28 cellular contexts compared by ENCODE assay signal in the genomic region with DNA sequence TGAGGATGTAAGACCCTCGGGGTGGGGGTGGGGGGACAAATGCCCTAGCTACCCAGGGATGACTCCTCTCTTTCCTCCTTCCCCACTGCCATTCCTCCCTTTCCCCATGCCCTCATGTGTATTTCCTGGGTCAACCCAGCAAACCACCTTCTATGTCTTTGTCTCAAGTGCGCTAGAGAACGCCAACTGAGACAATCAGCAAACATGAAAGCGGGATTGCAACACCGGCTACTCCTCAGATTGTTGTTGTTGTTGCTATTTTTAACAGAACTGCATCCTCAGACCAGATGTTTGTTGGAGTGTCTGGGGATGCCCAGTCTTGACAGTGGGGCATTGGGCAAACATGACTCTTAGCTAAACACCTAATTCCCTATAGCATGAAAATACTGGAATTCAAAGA.
DNase-seq lines count a peak whose midpoint lies in the region; ATAC-seq and TF ChIP-seq lines count a peak whose summit lies in the region.
"Had no signal": no experiment of that assay in that cellular context is flagged by ENCODE, and none has a peak within 500 bp of the region (broad histone marks: within the 10 kb centered on the region; RNA-seq: fewer than 3 reads in every experiment).

No MANE protein-coding gene starts in this region.

- no peaks in the 10 kb centered on the region for H3K36me3 ChIP-seq in BLaER1 treated with 17β-estradiol and CSF1 and Interleukin-3, amounts not matched to agents 10 nM and 100 nM
- no peaks in the 10 kb centered on the region for H3K36me3 ChIP-seq in HUES48 (ENCODE audit: control insufficient read depth, insufficient read depth, low read length)
- H3K36me3 ChIP-seq in iPS-20b (ENCODE audit: insufficient read depth, low read depth, low read length), result no peaks in the 10 kb centered on the region
- H3K36me3 ChIP-seq: adrenal gland, heart right ventricle, sigmoid colon, SJCRH30 had no signal

- H3K9me3 ChIP-seq in BLaER1 treated with 17β-estradiol and CSF1 and Interleukin-3, amounts not matched to agents 10 nM and 100 nM (replicated peaks in 1 of 11), result no peaks in the 10 kb centered on the region
- H3K9me3 ChIP-seq in HUES48 (ENCODE audit: control insufficient read depth, insufficient read depth, low read length), result no peaks in the 10 kb centered on the region
- no peaks in the 10 kb centered on the region for H3K9me3 ChIP-seq in iPS-20b (ENCODE audit: insufficient read depth, low read depth, low read length)
- H3K9me3 ChIP-seq: adrenal gland, heart right ventricle, sigmoid colon, SJCRH30 had no signal

- no peak for TF ChIP-seq CTCF in cardiac fibroblast (IDR thresholded peaks at IDR 0.05; ENCODE audit: low read depth, low read length)

- peak overlapping the region in 1 of 11 experiments; percentile 18; a peak in 1 of 22 replicates for H3K4me2 ChIP-seq in BLaER1 treated with 17β-estradiol and CSF1 and Interleukin-3, amounts not matched to agents 10 nM and 100 nM

- H3K4me1 ChIP-seq in BLaER1 treated with 17β-estradiol and CSF1 and Interleukin-3, amounts not matched to agents 10 nM and 100 nM, result peaks cover 22 to 30% (median 26%) of the 10 kb centered on the region in 10 experiments
- peaks cover 19% of the 10 kb centered on the region for H3K4me1 ChIP-seq in HUES48 (ENCODE audit: control insufficient read depth, insufficient read depth, low read length)
- peaks cover 24% of the 10 kb centered on the region for H3K4me1 ChIP-seq in iPS-20b (ENCODE audit: insufficient read depth, low read length)
- H3K4me1 ChIP-seq: foreskin keratinocyte, SJCRH30 had no signal

- no peak overlapping the region for H3K9ac ChIP-seq in BLaER1 treated with 17β-estradiol and CSF1 and Interleukin-3, amounts not matched to agents 10 nM and 100 nM
- H3K9ac ChIP-seq in HUES48 (ENCODE audit: low read depth, low read length), result no peak overlapping the region
- peak overlapping the region; percentile 32; the same call in 1 of the 2 replicates for H3K9ac ChIP-seq in iPS-20b (ENCODE audit: low read depth, low read length)

- no peak for ATAC-seq in GM18519 (IDR thresholded peaks at IDR 0.05; ENCODE audit: low FRiP score, unreplicated experiment)
- no peak for ATAC-seq in GM18873 (IDR thresholded peaks at IDR 0.05; ENCODE audit: low FRiP score, unreplicated experiment)
- ATAC-seq: activated CD8-positive, alpha-beta memory T cell treated with anti-CD3 and anti-CD28 coated beads, Interleukin-2, amount 10 ng/mL, durations not matched to agents 7 days and 5 days; activated T-cell treated with anti-CD3 and anti-CD28 coated beads, Interleukin-2, amount 50 U/mL, for 72 hours; foreskin keratinocyte; heart right ventricle; left colon; Panc1; stimulated activated naive B cell treated with anti-CD40 and anti-IgM and Interleukin-4, amounts not matched to agents 10 μg/mL and 1 μg/mL and 100 μg/mL, for 72 hours had no signal

- H3K4me3 ChIP-seq in BLaER1 treated with 17β-estradiol and CSF1 and Interleukin-3, amounts not matched to agents 10 nM and 100 nM, result no peak overlapping the region
- H3K4me3 ChIP-seq in HUES48 (ENCODE audit: low read depth, low read length) (peak overlapping the region; percentile 10; the same call in 1 of the 2 replicates), cardiac fibroblast (replicated peaks in 1 of 2; ENCODE audit: low read depth in 2 of 2, low read length in 2 of 2) (no peak overlapping the region), iPS-20b (ENCODE audit: low read length) (peak overlapping the region; percentile 32; the same call in 1 of the 2 replicates)
- H3K4me3 ChIP-seq: adrenal gland, heart right ventricle, sigmoid colon, SJCRH30 had no signal

- DNase-seq in cardiac fibroblast (ENCODE audit: low read depth in 2 of 2), result peak; percentile 26 to 44
- DNase-seq in NCI-H187 treated with DMSO at 0.1 percent for 48 hours (lab: John Stamatoyannopoulos, UW), result no peak
- DNase-seq: activated CD8-positive, alpha-beta memory T cell treated with anti-CD3 and anti-CD28 coated beads, Interleukin-2, amount 10 ng/mL, durations not matched to agents 7 days and 5 days; activated naive CD4-positive, alpha-beta T cell; activated T-cell treated with anti-CD3 and anti-CD28 coated beads, Interleukin-2, amount 50 U/mL, for 72 hours; adrenal gland; CD4-positive, CD25-positive, alpha-beta regulatory T cell; foreskin keratinocyte; heart right ventricle; KBM-7; left colon; mesendoderm; MM.1S; NCI-H146; NCI-H2171 treated with DMSO at 0.1 percent for 48 hours; NCI-H524; NK-92 treated with Interleukin-12 subunit alpha and Interleukin-12 subunit beta, amount 100 ng/mL, for 24 hours; sigmoid colon; SJCRH30; stimulated activated CD4-positive, alpha-beta T cell treated with anti-CD3 and anti-CD28 coated beads, Interleukin-4, amount 100 ng/mL, for 4 hours; stimulated activated naive B cell treated with anti-CD40 and anti-IgM and Interleukin-4, amounts not matched to agents 10 μg/mL and 1 μg/mL and 100 μg/mL, for 72 hours had no signal

- H3K27me3 ChIP-seq in BLaER1 treated with 17β-estradiol and CSF1 and Interleukin-3, amounts not matched to agents 10 nM and 100 nM, result no peaks in the 10 kb centered on the region
- no peaks in the 10 kb centered on the region for H3K27me3 ChIP-seq in HUES48 (ENCODE audit: control insufficient read depth, insufficient read depth, low read length)
- no peaks in the 10 kb centered on the region for H3K27me3 ChIP-seq in iPS-20b (ENCODE audit: insufficient read depth, low read length)
- H3K27me3 ChIP-seq: adrenal gland, foreskin keratinocyte, heart right ventricle, sigmoid colon, SJCRH30 had no signal

- H3K27ac ChIP-seq in BLaER1 treated with 17β-estradiol and CSF1 and Interleukin-3, amounts not matched to agents 10 nM and 100 nM, result peak overlapping the region in 6 of 11 experiments; percentile 15 to 69 (median 32); a peak in 7 of 22 replicates
- H3K27ac ChIP-seq in HUES48 (ENCODE audit: low read depth, low read length) (peak overlapping the region; percentile 84), iPS-20b (ENCODE audit: low read length) (peak overlapping the region; percentile 73)
- H3K27ac ChIP-seq: adrenal gland, epithelial cell of prostate, foreskin keratinocyte, heart right ventricle, sigmoid colon, SJCRH30 had no signal

- H4K20me1 ChIP-seq in BLaER1 treated with 17β-estradiol and CSF1 and Interleukin-3, amounts not matched to agents 10 nM and 100 nM, result no peaks in the 10 kb centered on the region

Comparison
In these comparisons a context has a peak if more than half of its experiments do, and no peak if none do; other contexts are left out.
1. H3K27ac ChIP-seq: peak in every context shown above with its lines; median percentile 84 in HUES48; 73 in iPS-20b; 32 in BLaER1 treated with 17β-estradiol and CSF1 and Interleukin-3, amounts not matched to agents 10 nM and 100 nM.
2. H3K4me3 ChIP-seq: peak in HUES48 (single experiment) and iPS-20b (single experiment); none in BLaER1 treated with 17β-estradiol and CSF1 and Interleukin-3, amounts not matched to agents 10 nM and 100 nM (0 of 10) and cardiac fibroblast (0 of 2).